ENCODE assay signal across 8 cellular contexts in the genomic region with DNA sequence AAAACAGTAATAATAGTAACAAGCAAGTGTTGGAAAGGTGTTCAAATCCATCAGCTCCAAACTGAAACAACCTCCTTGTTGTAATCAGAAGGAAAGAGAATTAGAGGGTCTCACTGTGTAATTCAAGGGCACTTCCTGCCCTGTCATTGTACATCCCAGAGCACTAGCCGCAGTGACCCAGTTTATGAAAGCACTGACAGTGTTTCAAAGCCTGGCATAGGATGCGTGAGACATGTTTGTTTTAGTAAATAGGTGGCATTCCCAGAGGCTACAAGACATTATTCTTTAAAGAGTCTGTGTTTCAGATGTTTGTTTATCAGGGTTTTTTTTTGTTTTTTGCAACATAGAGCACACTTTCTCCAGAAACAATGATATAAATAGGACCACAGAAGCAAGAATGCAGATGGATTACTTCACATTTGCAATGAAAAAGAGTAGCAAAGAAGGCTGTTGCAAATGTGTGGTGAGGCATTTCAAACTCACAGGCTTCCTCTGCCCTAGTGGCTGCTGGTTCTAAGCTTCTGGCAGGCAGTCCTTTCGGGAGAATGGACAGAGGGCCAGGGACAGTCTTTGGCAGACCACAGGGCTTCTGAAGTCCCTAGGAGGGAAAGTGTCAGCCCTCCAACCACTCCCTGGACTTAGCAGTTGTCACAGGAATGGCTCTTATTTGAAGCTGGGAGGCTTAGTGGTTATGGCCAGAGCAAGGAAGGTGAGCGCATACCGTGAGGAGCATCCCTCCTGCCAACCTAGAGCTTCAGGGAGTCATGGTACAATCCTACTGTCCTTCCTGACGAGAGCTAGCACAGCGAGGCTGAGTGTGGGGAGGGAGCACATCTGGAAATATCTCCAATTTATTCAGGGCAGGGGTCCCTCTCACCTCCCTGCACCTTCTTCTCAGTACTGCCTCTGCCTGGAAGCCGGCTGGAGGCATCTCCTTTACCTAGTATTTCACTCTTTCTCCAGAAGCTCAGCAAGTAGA. TPM values are rescaled to one million over a fixed set of nuclear protein-coding genes. Genes with fewer than 3 reads are reported as not detected.
A peak's percentile ranks its signal among the peaks of the same experiment; 100 is the strongest.
DNase-seq lines count a peak whose midpoint lies in the region; ATAC-seq and TF ChIP-seq lines count a peak whose summit lies in the region.

No MANE protein-coding gene starts in this region.

- no peak for DNase-seq in activated naive CD8-positive, alpha-beta T cell treated with anti-CD3 and anti-CD28 coated beads for 36 hours
- DNase-seq in stimulated activated CD8-positive, alpha-beta memory T cell treated with anti-CD3 and anti-CD28 coated beads, Interleukin-4, amount 100 ng/mL, for 48 hours: no peak
- DNase-seq in NCI-H2107 (lab: John Stamatoyannopoulos, UW) (no peak), NCI-H1417 treated with DMSO at 0.1 percent for 48 hours (lab: John Stamatoyannopoulos, UW) (no peak)
- DNase-seq in activated CD8-positive, alpha-beta memory T cell treated with anti-CD3 and anti-CD28 coated beads for 24 hours: no peak

- H3K27ac ChIP-seq in neutrophil: peak overlapping the region; percentile 69

- peaks cover 9% of the 10 kb centered on the region for H3K27me3 Mint-ChIP-seq in activated naive CD8-positive, alpha-beta T cell treated with anti-CD3 and anti-CD28 coated beads for 36 hours

- H3K4me3 ChIP-seq in neutrophil (ENCODE audit: low read depth in 1 of 2, low read length in 1 of 2): peak overlapping the region in 1 of 2 experiments; percentile 8

- TF ChIP-seq CTCF in neutrophil (IDR thresholded peaks at IDR 0.05): no peak

- H3K4me1 Mint-ChIP-seq in activated naive CD8-positive, alpha-beta T cell treated with anti-CD3 and anti-CD28 coated beads for 36 hours: peaks cover 13% of the 10 kb centered on the region

- ATAC-seq in GM18870 (IDR thresholded peaks at IDR 0.05; ENCODE audit: unreplicated experiment) (peak; percentile 13), HG02870 (IDR thresholded peaks at IDR 0.05; ENCODE audit: unreplicated experiment) (peak; percentile 6)

- H3K4me1 ChIP-seq in neutrophil (ENCODE audit: control insufficient read depth in 1 of 2, insufficient read depth in 1 of 2, low read depth in 1 of 2, low read length in 1 of 2): peaks cover 21% of the 10 kb centered on the region in 2 experiments

- peak overlapping the region; percentile 71 for H3K27ac Mint-ChIP-seq in activated naive CD8-positive, alpha-beta T cell treated with anti-CD3 and anti-CD28 coated beads for 36 hours

- no peak overlapping the region for H3K4me3 Mint-ChIP-seq in activated naive CD8-positive, alpha-beta T cell treated with anti-CD3 and anti-CD28 coated beads for 36 hours

- no peaks in the 10 kb centered on the region for H3K9me3 ChIP-seq in neutrophil

- H3K36me3 Mint-ChIP-seq in activated naive CD8-positive, alpha-beta T cell treated with anti-CD3 and anti-CD28 coated beads for 36 hours: peaks cover 3% of the 10 kb centered on the region

- no peaks in the 10 kb centered on the region for H3K27me3 ChIP-seq in neutrophil

- H3K9me3 Mint-ChIP-seq in activated naive CD8-positive, alpha-beta T cell treated with anti-CD3 and anti-CD28 coated beads for 36 hours: peaks cover 3% of the 10 kb centered on the region

- H3K36me3 ChIP-seq in neutrophil: no peaks in the 10 kb centered on the region

RNA-seq across cellular contexts. Expression of gene TIPARP, which starts 31.4 kb away (rescaled TPM):
- total RNA-seq in activated naive CD8-positive, alpha-beta T cell treated with anti-CD3 and anti-CD28 coated beads for 36 hours: 10 to 100 TPM; 26.9 to 27.0 TPM
